29 cellular contexts compared by ENCODE assay signal in genomic region chr6:147299035-147299434, GRCh38.
"Had no signal": no experiment of that assay in that cellular context is flagged by ENCODE, and none has a peak within 500 bp of the region (broad histone marks: within the 10 kb centered on the region; RNA-seq: fewer than 3 reads in every experiment).

No MANE protein-coding gene starts in this region.

- ATAC-seq: activated CD4-positive, alpha-beta T cell treated with anti-CD3 and anti-CD28 coated beads for 36 hours; activated CD8-positive, alpha-beta memory T cell treated with anti-CD3 and anti-CD28 coated beads, Interleukin-2, amount 10 ng/mL, durations not matched to agents 7 days and 5 days; activated CD8-positive, alpha-beta T cell treated with anti-CD3 and anti-CD28 coated beads, Interleukin-2, amount 10 ng/mL, durations not matched to agents 7 days and 5 days; effector memory CD8-positive, alpha-beta T cell; gastroesophageal sphincter; heart right ventricle had no signal

- DNase-seq: activated CD4-positive, alpha-beta memory T cell treated with anti-CD3 and anti-CD28 coated beads for 36 hours; activated CD4-positive, alpha-beta T cell treated with anti-CD3 and anti-CD28 coated beads for 36 hours; activated CD4-positive, alpha-beta T cell treated with anti-CD3 and anti-CD28 coated beads, Interleukin-2, amount 10 ng/mL, durations not matched to agents 24 days and 14 days; activated CD4-positive, CD25-positive, alpha-beta regulatory T cell; activated CD4-positive, CD25-positive, alpha-beta regulatory T cell treated with anti-CD3 and anti-CD28 coated beads, Interleukin-2, amount 50 U/mL, for 72 hours; activated CD8-positive, alpha-beta memory T cell treated with anti-CD3 and anti-CD28 coated beads, Interleukin-2, amount 10 ng/mL, durations not matched to agents 7 days and 5 days; activated CD8-positive, alpha-beta memory T cell treated with anti-CD3 and anti-CD28 coated beads, Interleukin-2, amount 50 U/mL, for 4 hours; activated CD8-positive, alpha-beta T cell treated with anti-CD3 and anti-CD28 coated beads, Interleukin-2, amount 10 ng/mL, durations not matched to agents 7 days and 5 days; activated effector memory CD4-positive, alpha-beta T cell treated with Interleukin-2 at 50 U/mL for 16 hours; activated gamma-delta T cell treated with Interleukin-2 at 50 U/mL for 16 hours; activated naive CD4-positive, alpha-beta T cell treated with anti-CD3 and anti-CD28 coated beads, Interleukin-2, amount 50 U/mL, for 16 hours; activated naive CD4-positive, alpha-beta T cell treated with Interleukin-2 at 50 U/mL for 16 hours; activated T-cell treated with anti-CD3 and anti-CD28 coated beads, Interleukin-2, amount 50 U/mL, for 48 hours; amniotic stem cell; anterior cingulate cortex; brain microvascular endothelial cell; cortex of kidney; dermis blood vessel endothelial cell; effector CD4-positive, alpha-beta T cell; effector memory CD8-positive, alpha-beta T cell; erythroblast; foreskin keratinocyte; heart right ventricle; T-helper 2 cell had no signal

- H3K27me3 ChIP-seq: brain microvascular endothelial cell, esophagus muscularis mucosa, foreskin keratinocyte, gastroesophageal sphincter, heart right ventricle had no signal

- H3K4me1 ChIP-seq: esophagus muscularis mucosa, foreskin keratinocyte, gastroesophageal sphincter, heart right ventricle had no signal

- H3K27ac ChIP-seq: brain microvascular endothelial cell, esophagus muscularis mucosa, foreskin keratinocyte, gastroesophageal sphincter, heart right ventricle had no signal

- FAIRE-seq: bronchial epithelial cell, colon had no signal

- H3K4me3 Mint-ChIP-seq: activated CD4-positive, alpha-beta memory T cell treated with anti-CD3 and anti-CD28 coated beads for 36 hours; activated CD4-positive, alpha-beta T cell treated with anti-CD3 and anti-CD28 coated beads for 36 hours; activated CD4-positive, alpha-beta T cell treated with anti-CD3 and anti-CD28 coated beads, Interleukin-2, amount 10 ng/mL, durations not matched to agents 24 days and 14 days; activated CD8-positive, alpha-beta memory T cell treated with anti-CD3 and anti-CD28 coated beads, Interleukin-2, amount 10 ng/mL, durations not matched to agents 7 days and 5 days; activated CD8-positive, alpha-beta T cell treated with anti-CD3 and anti-CD28 coated beads, Interleukin-2, amount 10 ng/mL, durations not matched to agents 7 days and 5 days; activated naive CD8-positive, alpha-beta T cell had no signal

- H3K27ac Mint-ChIP-seq: activated CD4-positive, alpha-beta T cell treated with anti-CD3 and anti-CD28 coated beads, Interleukin-2, amount 10 ng/mL, durations not matched to agents 24 days and 14 days; activated CD8-positive, alpha-beta memory T cell treated with anti-CD3 and anti-CD28 coated beads, Interleukin-2, amount 10 ng/mL, durations not matched to agents 7 days and 5 days; activated CD8-positive, alpha-beta T cell treated with anti-CD3 and anti-CD28 coated beads, Interleukin-2, amount 10 ng/mL, durations not matched to agents 7 days and 5 days; activated naive CD8-positive, alpha-beta T cell had no signal

- H3K27me3 Mint-ChIP-seq: activated CD4-positive, alpha-beta memory T cell treated with anti-CD3 and anti-CD28 coated beads for 36 hours; activated CD4-positive, alpha-beta T cell treated with anti-CD3 and anti-CD28 coated beads for 36 hours; activated CD4-positive, alpha-beta T cell treated with anti-CD3 and anti-CD28 coated beads, Interleukin-2, amount 10 ng/mL, durations not matched to agents 24 days and 14 days; activated CD8-positive, alpha-beta memory T cell treated with anti-CD3 and anti-CD28 coated beads, Interleukin-2, amount 10 ng/mL, durations not matched to agents 7 days and 5 days; activated naive CD8-positive, alpha-beta T cell; effector memory CD8-positive, alpha-beta T cell had no signal

- H3K4me3 ChIP-seq: esophagus muscularis mucosa, gastroesophageal sphincter, heart right ventricle had no signal
